ENCODE assay signal across 1 cellular context in genomic region chr2:218219934-218220333, GRCh38.
TF ChIP-seq lines count a peak whose summit lies in the region.

No MANE protein-coding gene starts in this region.

TF ChIP-seq in GM23338, 12 proteins besides CTCF, POLR2A, EP300 and RAD21 (continued from another document):
- TF ChIP-seq, protein P1, sequence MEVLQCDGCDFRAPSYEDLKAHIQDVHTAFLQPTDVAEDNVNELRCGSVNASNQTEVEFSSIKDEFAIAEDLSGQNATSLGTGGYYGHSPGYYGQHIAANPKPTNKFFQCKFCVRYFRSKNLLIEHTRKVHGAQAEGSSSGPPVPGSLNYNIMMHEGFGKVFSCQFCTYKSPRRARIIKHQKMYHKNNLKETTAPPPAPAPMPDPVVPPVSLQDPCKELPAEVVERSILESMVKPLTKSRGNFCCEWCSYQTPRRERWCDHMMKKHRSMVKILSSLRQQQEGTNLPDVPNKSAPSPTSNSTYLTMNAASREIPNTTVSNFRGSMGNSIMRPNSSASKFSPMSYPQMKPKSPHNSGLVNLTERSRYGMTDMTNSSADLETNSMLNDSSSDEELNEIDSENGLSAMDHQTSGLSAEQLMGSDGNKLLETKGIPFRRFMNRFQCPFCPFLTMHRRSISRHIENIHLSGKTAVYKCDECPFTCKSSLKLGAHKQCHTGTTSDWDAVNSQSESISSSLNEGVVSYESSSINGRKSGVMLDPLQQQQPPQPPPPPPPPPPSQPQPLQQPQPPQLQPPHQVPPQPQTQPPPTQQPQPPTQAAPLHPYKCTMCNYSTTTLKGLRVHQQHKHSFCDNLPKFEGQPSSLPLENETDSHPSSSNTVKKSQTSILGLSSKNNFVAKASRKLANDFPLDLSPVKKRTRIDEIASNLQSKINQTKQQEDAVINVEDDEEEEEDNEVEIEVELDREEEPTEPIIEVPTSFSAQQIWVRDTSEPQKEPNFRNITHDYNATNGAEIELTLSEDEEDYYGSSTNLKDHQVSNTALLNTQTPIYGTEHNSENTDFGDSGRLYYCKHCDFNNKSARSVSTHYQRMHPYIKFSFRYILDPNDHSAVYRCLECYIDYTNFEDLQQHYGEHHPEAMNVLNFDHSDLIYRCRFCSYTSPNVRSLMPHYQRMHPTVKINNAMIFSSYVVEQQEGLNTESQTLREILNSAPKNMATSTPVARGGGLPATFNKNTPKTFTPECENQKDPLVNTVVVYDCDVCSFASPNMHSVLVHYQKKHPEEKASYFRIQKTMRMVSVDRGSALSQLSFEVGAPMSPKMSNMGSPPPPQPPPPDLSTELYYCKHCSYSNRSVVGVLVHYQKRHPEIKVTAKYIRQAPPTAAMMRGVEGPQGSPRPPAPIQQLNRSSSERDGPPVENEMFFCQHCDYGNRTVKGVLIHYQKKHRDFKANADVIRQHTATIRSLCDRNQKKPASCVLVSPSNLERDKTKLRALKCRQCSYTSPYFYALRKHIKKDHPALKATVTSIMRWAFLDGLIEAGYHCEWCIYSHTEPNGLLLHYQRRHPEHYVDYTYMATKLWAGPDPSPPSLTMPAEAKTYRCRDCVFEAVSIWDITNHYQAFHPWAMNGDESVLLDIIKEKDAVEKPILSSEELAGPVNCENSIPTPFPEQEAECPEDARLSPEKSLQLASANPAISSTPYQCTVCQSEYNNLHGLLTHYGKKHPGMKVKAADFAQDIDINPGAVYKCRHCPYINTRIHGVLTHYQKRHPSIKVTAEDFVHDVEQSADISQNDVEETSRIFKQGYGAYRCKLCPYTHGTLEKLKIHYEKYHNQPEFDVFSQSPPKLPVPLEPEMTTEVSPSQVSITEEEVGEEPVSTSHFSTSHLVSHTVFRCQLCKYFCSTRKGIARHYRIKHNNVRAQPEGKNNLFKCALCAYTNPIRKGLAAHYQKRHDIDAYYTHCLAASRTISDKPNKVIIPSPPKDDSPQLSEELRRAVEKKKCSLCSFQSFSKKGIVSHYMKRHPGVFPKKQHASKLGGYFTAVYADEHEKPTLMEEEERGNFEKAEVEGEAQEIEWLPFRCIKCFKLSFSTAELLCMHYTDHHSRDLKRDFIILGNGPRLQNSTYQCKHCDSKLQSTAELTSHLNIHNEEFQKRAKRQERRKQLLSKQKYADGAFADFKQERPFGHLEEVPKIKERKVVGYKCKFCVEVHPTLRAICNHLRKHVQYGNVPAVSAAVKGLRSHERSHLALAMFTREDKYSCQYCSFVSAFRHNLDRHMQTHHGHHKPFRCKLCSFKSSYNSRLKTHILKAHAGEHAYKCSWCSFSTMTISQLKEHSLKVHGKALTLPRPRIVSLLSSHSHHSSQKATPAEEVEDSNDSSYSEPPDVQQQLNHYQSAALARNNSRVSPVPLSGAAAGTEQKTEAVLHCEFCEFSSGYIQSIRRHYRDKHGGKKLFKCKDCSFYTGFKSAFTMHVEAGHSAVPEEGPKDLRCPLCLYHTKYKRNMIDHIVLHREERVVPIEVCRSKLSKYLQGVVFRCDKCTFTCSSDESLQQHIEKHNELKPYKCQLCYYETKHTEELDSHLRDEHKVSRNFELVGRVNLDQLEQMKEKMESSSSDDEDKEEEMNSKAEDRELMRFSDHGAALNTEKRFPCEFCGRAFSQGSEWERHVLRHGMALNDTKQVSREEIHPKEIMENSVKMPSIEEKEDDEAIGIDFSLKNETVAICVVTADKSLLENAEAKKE (CRISPR knock-in tag; IDR thresholded peaks at IDR 0.05) = no peak
- TF ChIP-seq ZNF331 (CRISPR knock-in tag; IDR thresholded peaks at IDR 0.05; ENCODE audit: low read depth) = no peak
- TF ChIP-seq STAT1 (IDR thresholded peaks at IDR 0.05; ENCODE audit: unreplicated experiment) = no peak
- no peak for TF ChIP-seq EZH2phosphoT487 (IDR thresholded peaks at IDR 0.05; ENCODE audit: unreplicated experiment)
- TF ChIP-seq POLR2AphosphoS5 (IDR thresholded peaks at IDR 0.05; ENCODE audit: low read depth) = no peak
- TF ChIP-seq NANOG (IDR thresholded peaks at IDR 0.05; ENCODE audit: borderline replicate concordance) = no peak
